In the genomic region with DNA sequence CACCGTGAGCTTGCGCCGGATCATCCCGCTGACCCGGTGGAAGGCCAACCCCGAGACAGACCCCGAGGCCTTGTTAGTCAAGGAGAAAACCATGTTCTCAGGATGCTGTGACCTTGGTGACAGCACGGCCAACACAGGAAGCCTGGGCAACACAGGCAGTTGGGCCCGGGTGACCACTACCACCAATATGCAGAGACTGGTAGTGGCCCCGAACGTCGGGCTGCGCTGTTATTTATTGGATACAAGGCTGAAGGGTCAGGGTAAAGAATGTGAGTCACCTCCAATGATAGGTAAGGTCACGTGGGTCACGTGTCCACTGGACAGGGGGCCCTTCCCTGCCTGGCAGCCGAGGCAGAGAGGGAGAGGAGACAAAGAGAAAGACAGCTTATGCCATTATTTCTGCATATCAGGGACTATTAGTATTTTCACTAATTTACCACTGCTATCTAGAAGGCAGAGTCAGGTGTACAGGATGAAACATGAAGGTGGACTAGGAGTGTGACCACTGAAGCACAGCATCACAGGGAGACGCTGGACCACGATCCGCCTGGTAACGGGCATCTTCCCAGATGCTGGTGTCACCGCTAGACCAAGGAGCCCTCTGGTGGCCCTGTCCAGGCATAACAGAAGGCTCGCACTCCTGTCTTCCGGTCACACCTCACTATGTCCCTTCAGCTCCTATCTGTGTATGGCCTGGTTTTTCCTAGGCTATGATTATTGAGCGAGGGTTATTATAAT, we compare ENCODE assay signal across 9 cellular contexts. TPM values are rescaled to one million over a fixed set of nuclear protein-coding genes. Genes with fewer than 3 reads are reported as not detected.
DNase-seq lines count a peak whose midpoint lies in the region; ATAC-seq, FAIRE-seq and TF ChIP-seq lines count a peak whose summit lies in the region.
"Not testable (repeated sequence)": the region's sequence is repeated elsewhere in the genome, so short reads cannot be mapped to it uniquely, and the experiment has no call there.
"Had no signal": no experiment of that assay in that cellular context is flagged by ENCODE, and none has a peak within 500 bp of the region (broad histone marks: within the 10 kb centered on the region; RNA-seq: fewer than 3 reads in every experiment).

No MANE protein-coding gene starts in this region.

- CTCF ChIA-PET in A673 (lab: Charles Lee) (interaction anchor here (0.6 kb wide), 1 partner anchor 93 kb away, joined by 5 read pairs; no protein-coding TSS in a partner anchor), HepG2 (lab: Yijun Ruan, JAX; ENCODE audit: low intra/inter-chr PET ratio, low total read pairs) (interaction anchor here (1.2 kb wide), 1 partner anchor 18 kb away, joined by 5 read pairs; no protein-coding TSS in a partner anchor)

- TF ChIP-seq EP300 in HepG2 (IDR thresholded peaks at IDR 0.05; ENCODE audit: low read depth in 2 of 2, low read length in 2 of 2); HepG2 (CRISPR knock-in tag; IDR thresholded peaks at IDR 0.05; ENCODE audit: borderline replicate concordance): not testable (repeated sequence)

- not testable (repeated sequence) for ATAC-seq in HepG2

- peak; percentile 89 for TF ChIP-seq RAD21 in HepG2 (CRISPR knock-in tag; IDR thresholded peaks at IDR 0.05)

- not testable (repeated sequence) for H3K79me2 ChIP-seq in fibroblast of lung (ENCODE audit: control insufficient read depth, insufficient read depth, low read length); HepG2 (ENCODE audit: insufficient read depth, low read length)

- FAIRE-seq in HepG2 (lab: Jason Lieb, UNC), result not testable (repeated sequence)

- H3K27ac ChIP-seq in A673 (ENCODE audit: low read depth, low read length, poor library complexity, severe bottlenecking); fibroblast of lung (ENCODE audit: insufficient read depth, low read length); HepG2 (ENCODE audit: extremely low read length, insufficient read depth, low read length): not testable (repeated sequence)

- H3K27me3 ChIP-seq in A673 (replicated peaks; ENCODE audit: insufficient read depth, low read depth, low read length, poor library complexity); adipocyte (replicated peaks; ENCODE audit: control insufficient read depth, insufficient read depth, low read length); fibroblast of lung (ENCODE audit: control insufficient read depth, insufficient read depth, low read length); HepG2 (ENCODE audit: control insufficient read depth in 1 of 2, insufficient read depth in 2 of 2, low read length in 2 of 2): not testable (repeated sequence)

- H2AFZ ChIP-seq in fibroblast of lung (ENCODE audit: low read length); HepG2 (ENCODE audit: low read length): not testable (repeated sequence)

- intact Hi-C loops in A673 (cut with micrococcal nuclease; ENCODE audit: unreplicated experiment), result not testable (repeated sequence)
- intact Hi-C loops in HepG2 (cut with micrococcal nuclease; ENCODE audit: unreplicated experiment), result loop anchor here (10.0 kb wide), 1 partner anchor 71 kb away; no protein-coding TSS in a partner anchor

- not testable (repeated sequence) for H3K9me3 ChIP-seq in A673 (ENCODE audit: low read depth, low read length, poor library complexity, severe bottlenecking); adipocyte (ENCODE audit: control insufficient read depth, low read length); fibroblast of lung (ENCODE audit: control insufficient read depth, insufficient read depth, low read depth, low read length); HepG2 (ENCODE audit: low read length)

- not testable (repeated sequence) for H3K36me3 ChIP-seq in A673 (ENCODE audit: insufficient read depth, low read length, poor library complexity, severe bottlenecking); adipocyte (ENCODE audit: control insufficient read depth, insufficient read depth, low read length, severe bottlenecking); fibroblast of lung (ENCODE audit: control insufficient read depth, insufficient read depth, low read length); HepG2 (replicated peaks in 1 of 2; ENCODE audit: control insufficient read depth in 1 of 2, insufficient read depth in 2 of 2, low read length in 2 of 2)

- POLR2A ChIA-PET in A673 (lab: Charles Lee; ENCODE audit: low non-redundant PET), result not testable (repeated sequence)
- POLR2A ChIA-PET in HepG2 (lab: Yijun Ruan, JAX), result interaction anchor here (3.7 kb wide), 1 partner anchor 19 kb away, joined by 20 read pairs; a partner anchor contains a TSS

- TF ChIP-seq CTCF in A673 (conservative IDR thresholded peaks at IDR 0.05; ENCODE audit: low read depth, low read length) (peak; percentile 44), GM12864 (IDR thresholded peaks at IDR 0.05; ENCODE audit: low read depth, low read length, missing control alignments) (peak; percentile 67), fibroblast of lung (conservative IDR thresholded peaks at IDR 0.05 in 1 of 2, IDR thresholded peaks at IDR 0.05 in 1 of 2; ENCODE audit: low read depth in 1 of 2, low read length in 2 of 2) (peak; percentile 47 to 61), HepG2 (CRISPR knock-in tag; IDR thresholded peaks at IDR 0.05) (peak; percentile 93)

- not testable (repeated sequence) for BruUV-seq in A673 (replicated peaks; lab: Mats Ljungman, UMichigan); HepG2 (replicated peaks; lab: Mats Ljungman, UMichigan)

- H3K4me3 ChIP-seq in A673 (ENCODE audit: low read depth, low read length, poor library complexity, severe bottlenecking); GM12864 (ENCODE audit: low read depth, low read length); adipocyte (ENCODE audit: low read length); fibroblast of lung (replicated peaks in 1 of 4; ENCODE audit: control extremely low read depth in 1 of 4, insufficient read depth in 1 of 4, low read depth in 3 of 4, low read length in 4 of 4); HepG2 (replicated peaks in 1 of 3; ENCODE audit: insufficient read depth in 1 of 3, low read depth in 2 of 3, low read length in 3 of 3): not testable (repeated sequence)

- in situ Hi-C loops in HepG2 (cut with HindIII; ENCODE audit: extremely low pct_ligation_motif_present, low pct_unique_long_range_greater_than_20kb), result not testable (repeated sequence)

- not testable (repeated sequence) for H3K4me1 ChIP-seq in A673 (ENCODE audit: insufficient read depth, low read length, poor library complexity, severe bottlenecking); adipocyte (ENCODE audit: control insufficient read depth, insufficient read depth, low read length); fibroblast of lung (ENCODE audit: control insufficient read depth, extremely low read depth, insufficient read depth, low read length)
- peaks cover 41% of the 10 kb centered on the region for H3K4me1 ChIP-seq in HepG2 (ENCODE audit: insufficient read depth, low read length)

- H4K20me1 ChIP-seq in fibroblast of lung (ENCODE audit: control insufficient read depth, extremely low read depth, insufficient read depth, low read length); HepG2 (ENCODE audit: insufficient read depth, low read length): not testable (repeated sequence)

- not testable (repeated sequence) for H3K9ac ChIP-seq in adipocyte (ENCODE audit: low read length); fibroblast of lung (ENCODE audit: insufficient read depth, low read length); HepG2 (ENCODE audit: insufficient read depth, low read depth, low read length)

- TF ChIP-seq POLR2A in HepG2 (IDR thresholded peaks at IDR 0.05; ENCODE audit: insufficient read depth in 1 of 2, low read depth in 2 of 2, low read length in 2 of 2), result not testable (repeated sequence)

- DNase-seq in A673 (ENCODE audit: low spot score); GM12864 (ENCODE audit: low read depth): not testable (repeated sequence)
- peak; percentile 78 for DNase-seq in NCI-H146 (lab: John Stamatoyannopoulos, UW)
- peak; percentile 21 to 31 for DNase-seq in SHP77 (lab: John Stamatoyannopoulos, UW)
- DNase-seq in adipocyte (ENCODE audit: low read depth), result peak; percentile 58
- DNase-seq in fibroblast of lung (ENCODE audit: low read depth in 2 of 2), result peak; percentile 20 to 24
- DNase-seq in HepG2 (ENCODE audit: low spot score), result peak; percentile 50
- peak; percentile 22 for DNase-seq in renal cortical epithelial cell (ENCODE audit: low read depth)

- H3K4me2 ChIP-seq in fibroblast of lung (ENCODE audit: extremely low read depth, insufficient read depth, low read length); HepG2 (ENCODE audit: low read depth, low read length): not testable (repeated sequence)

- WGBS in HepG2 (ENCODE audit: low lambda C conversion rate), result 27% methylated on average over 18 of the region's 24 CpGs

RNA-seq across cellular contexts. Expression of a gene that starts 5.8 kb away (rescaled TPM):
- total RNA-seq in A673 (2021), result 8.9 and 10.8 TPM in 2 replicates
- total RNA-seq in fibroblast of lung, result 1.3 and 3.6 TPM in 2 replicates
- 0.50 and 1.7 TPM in 2 replicates for polyA plus RNA-seq in fibroblast of lung
- polyA plus RNA-seq in fibroblast of lung (2012), result 1.3 and 5.2 TPM in 2 replicates
- polyA minus RNA-seq in fibroblast of lung (ENCODE audit: low replicate concordance), result 0.52 and 10.7 TPM in 2 replicates
- total RNA-seq in HepG2 (2016; rRNA removed; fragmentation: Illumina TruSeq; extraction: Trizol), result 147 and 174 TPM in 2 replicates
- 53.8 and 58.2 TPM in 2 replicates for total RNA-seq in HepG2 (2016; cell fraction: cytosol; rRNA removed; fragmentation: Illumina TruSeq; extraction: Trizol; ENCODE audit: low read depth)
- total RNA-seq in HepG2 (2016; cell fraction: insoluble cytoplasmic fraction; rRNA removed; fragmentation: Illumina TruSeq; extraction: Trizol), result 157 and 177 TPM in 2 replicates
- total RNA-seq in HepG2 (2016; cell fraction: membrane; rRNA removed; fragmentation: Illumina TruSeq; extraction: Trizol), result 56.7 and 63.7 TPM in 2 replicates
- total RNA-seq in HepG2 (2016; cell fraction: nucleus; rRNA removed; fragmentation: Illumina TruSeq; extraction: Trizol), result 55.4 and 59.6 TPM in 2 replicates
- 114 and 117 TPM in 2 replicates for polyA plus RNA-seq in HepG2 (2011; rRNA removed)
- polyA plus RNA-seq in HepG2 (2011; cell fraction: cytosol; rRNA removed), result 87.7 and 112 TPM in 2 replicates
- 78.9 and 79.1 TPM in 2 replicates for polyA plus RNA-seq in HepG2 (2011; cell fraction: nucleus; rRNA removed)
- 97.2 and 132 TPM in 2 replicates for polyA plus RNA-seq in HepG2 (2012)
- polyA plus RNA-seq in HepG2 (2016; cell fraction: cytosol; fragmentation: Illumina TruSeq; extraction: Trizol; ENCODE audit: low read depth), result 63.2 and 71.4 TPM in 2 replicates
- polyA plus RNA-seq in HepG2 (2016; cell fraction: insoluble cytoplasmic fraction; fragmentation: Illumina TruSeq; extraction: Trizol; ENCODE audit: low read depth), result 204 and 206 TPM in 2 replicates
- 50.8 and 59.5 TPM in 2 replicates for polyA plus RNA-seq in HepG2 (2016; cell fraction: membrane; fragmentation: Illumina TruSeq; extraction: Trizol; ENCODE audit: low read depth)
- 122 and 123 TPM in 2 replicates for polyA plus RNA-seq in HepG2 (2016; cell fraction: nucleus; fragmentation: Illumina TruSeq; extraction: Trizol; ENCODE audit: insufficient read depth, low read depth)
- 18.9 and 75.8 TPM in 2 replicates for polyA minus RNA-seq in HepG2 (2011; rRNA and poly(A)+ RNA removed; ENCODE audit: low replicate concordance)
- 33.0 and 38.4 TPM in 2 replicates for polyA minus RNA-seq in HepG2 (2011; cell fraction: cytosol; rRNA and poly(A)+ RNA removed)
- polyA minus RNA-seq in HepG2 (2011; cell fraction: nucleus; rRNA and poly(A)+ RNA removed), result 20.5 and 29.8 TPM in 2 replicates
- 6.8 and 7.1 TPM in 2 replicates for total RNA-seq in renal cortical epithelial cell

RNA-seq across cellular contexts. Expression of a gene that starts 18.8 kb away (rescaled TPM):
- total RNA-seq in A673 (2021), result 1.6 and 2.7 TPM in 2 replicates
- total RNA-seq in fibroblast of lung, result 0.17 and 0.26 TPM in 2 replicates
- not detected in 2 replicates for polyA plus RNA-seq in fibroblast of lung
- polyA plus RNA-seq in fibroblast of lung (2012), result not detected in 2 replicates
- not detected in 2 replicates for polyA minus RNA-seq in fibroblast of lung (ENCODE audit: low replicate concordance)
- total RNA-seq in HepG2 (2016; rRNA removed; fragmentation: Illumina TruSeq; extraction: Trizol), result 34.2 and 35.2 TPM in 2 replicates
- 19.8 and 21.5 TPM in 2 replicates for total RNA-seq in HepG2 (2016; cell fraction: cytosol; rRNA removed; fragmentation: Illumina TruSeq; extraction: Trizol; ENCODE audit: low read depth)
- total RNA-seq in HepG2 (2016; cell fraction: insoluble cytoplasmic fraction; rRNA removed; fragmentation: Illumina TruSeq; extraction: Trizol), result 36.3 and 38.2 TPM in 2 replicates
- total RNA-seq in HepG2 (2016; cell fraction: membrane; rRNA removed; fragmentation: Illumina TruSeq; extraction: Trizol), result 19.3 and 19.9 TPM in 2 replicates
- total RNA-seq in HepG2 (2016; cell fraction: nucleus; rRNA removed; fragmentation: Illumina TruSeq; extraction: Trizol), result 23.5 and 24.0 TPM in 2 replicates
- polyA plus RNA-seq in HepG2 (2011; rRNA removed), result 32.9 and 33.0 TPM in 2 replicates
- 14.0 and 21.3 TPM in 2 replicates for polyA plus RNA-seq in HepG2 (2011; cell fraction: cytosol; rRNA removed)
- polyA plus RNA-seq in HepG2 (2011; cell fraction: nucleus; rRNA removed), result 86.1 and 93.8 TPM in 2 replicates
- 18.7 and 23.6 TPM in 2 replicates for polyA plus RNA-seq in HepG2 (2012)
- 18.2 and 18.9 TPM in 2 replicates for polyA plus RNA-seq in HepG2 (2016; cell fraction: cytosol; fragmentation: Illumina TruSeq; extraction: Trizol; ENCODE audit: low read depth)
- polyA plus RNA-seq in HepG2 (2016; cell fraction: insoluble cytoplasmic fraction; fragmentation: Illumina TruSeq; extraction: Trizol; ENCODE audit: low read depth), result 33.4 and 34.7 TPM in 2 replicates
- 14.3 and 21.1 TPM in 2 replicates for polyA plus RNA-seq in HepG2 (2016; cell fraction: membrane; fragmentation: Illumina TruSeq; extraction: Trizol; ENCODE audit: low read depth)
- polyA plus RNA-seq in HepG2 (2016; cell fraction: nucleus; fragmentation: Illumina TruSeq; extraction: Trizol; ENCODE audit: insufficient read depth, low read depth), result 56.7 and 59.1 TPM in 2 replicates
- 2.7 and 14.8 TPM in 2 replicates for polyA minus RNA-seq in HepG2 (2011; rRNA and poly(A)+ RNA removed; ENCODE audit: low replicate concordance)
- 5.5 and 6.4 TPM in 2 replicates for polyA minus RNA-seq in HepG2 (2011; cell fraction: cytosol; rRNA and poly(A)+ RNA removed)
- polyA minus RNA-seq in HepG2 (2011; cell fraction: nucleus; rRNA and poly(A)+ RNA removed), result 14.0 and 15.7 TPM in 2 replicates
- 0.45 TPM in 1 of 2 replicates, not detected in the other for total RNA-seq in renal cortical epithelial cell
- total RNA-seq: dermis microvascular lymphatic vessel endothelial cell had no signal

RNA-seq across cellular contexts. Expression of a gene that starts 22.2 kb away (rescaled TPM):
- total RNA-seq in A673 (2021) (not detected in 2 replicates), fibroblast of lung (0.17 TPM in 1 of 2 replicates, not detected in the other), HepG2 (2016; rRNA removed; fragmentation: Illumina TruSeq; extraction: Trizol) (0.49 TPM in 1 of 2 replicates, not detected in the other), renal cortical epithelial cell (0.05 TPM in 1 of 2 replicates, not detected in the other)
- polyA plus RNA-seq in fibroblast of lung (not detected in 2 replicates), HepG2 (2011; rRNA removed) (2.3 and 2.9 TPM in 2 replicates)
- not detected in 2 replicates for polyA plus RNA-seq in fibroblast of lung (2012)
- polyA minus RNA-seq in fibroblast of lung (ENCODE audit: low replicate concordance), result not detected in 2 replicates
- total RNA-seq in HepG2 (2016; cell fraction: cytosol; rRNA removed; fragmentation: Illumina TruSeq; extraction: Trizol; ENCODE audit: low read depth), result not detected in 2 replicates
- 0.82 TPM in 1 of 2 replicates, not detected in the other for total RNA-seq in HepG2 (2016; cell fraction: insoluble cytoplasmic fraction; rRNA removed; fragmentation: Illumina TruSeq; extraction: Trizol)
- not detected in 2 replicates for total RNA-seq in HepG2 (2016; cell fraction: membrane; rRNA removed; fragmentation: Illumina TruSeq; extraction: Trizol)
- 1.8 and 2.2 TPM in 2 replicates for total RNA-seq in HepG2 (2016; cell fraction: nucleus; rRNA removed; fragmentation: Illumina TruSeq; extraction: Trizol)
- polyA plus RNA-seq in HepG2 (2011; cell fraction: cytosol; rRNA removed), result not detected in 2 replicates
- polyA plus RNA-seq in HepG2 (2011; cell fraction: nucleus; rRNA removed), result 1.3 and 2.4 TPM in 2 replicates
- 0.71 and 2.0 TPM in 2 replicates for polyA plus RNA-seq in HepG2 (2012)
- not detected in 2 replicates for polyA plus RNA-seq in HepG2 (2016; cell fraction: cytosol; fragmentation: Illumina TruSeq; extraction: Trizol; ENCODE audit: low read depth)
- polyA plus RNA-seq in HepG2 (2016; cell fraction: insoluble cytoplasmic fraction; fragmentation: Illumina TruSeq; extraction: Trizol; ENCODE audit: low read depth), result not detected in 2 replicates
- polyA plus RNA-seq in HepG2 (2016; cell fraction: membrane; fragmentation: Illumina TruSeq; extraction: Trizol; ENCODE audit: low read depth), result not detected in 2 replicates
- polyA plus RNA-seq in HepG2 (2016; cell fraction: nucleus; fragmentation: Illumina TruSeq; extraction: Trizol; ENCODE audit: insufficient read depth, low read depth), result 5.4 and 6.5 TPM in 2 replicates
- 0.63 and 3.7 TPM in 2 replicates for polyA minus RNA-seq in HepG2 (2011; rRNA and poly(A)+ RNA removed; ENCODE audit: low replicate concordance)
- not detected in 2 replicates for polyA minus RNA-seq in HepG2 (2011; cell fraction: cytosol; rRNA and poly(A)+ RNA removed)
- 3.6 and 6.1 TPM in 2 replicates for polyA minus RNA-seq in HepG2 (2011; cell fraction: nucleus; rRNA and poly(A)+ RNA removed)
